In the genomic region with DNA sequence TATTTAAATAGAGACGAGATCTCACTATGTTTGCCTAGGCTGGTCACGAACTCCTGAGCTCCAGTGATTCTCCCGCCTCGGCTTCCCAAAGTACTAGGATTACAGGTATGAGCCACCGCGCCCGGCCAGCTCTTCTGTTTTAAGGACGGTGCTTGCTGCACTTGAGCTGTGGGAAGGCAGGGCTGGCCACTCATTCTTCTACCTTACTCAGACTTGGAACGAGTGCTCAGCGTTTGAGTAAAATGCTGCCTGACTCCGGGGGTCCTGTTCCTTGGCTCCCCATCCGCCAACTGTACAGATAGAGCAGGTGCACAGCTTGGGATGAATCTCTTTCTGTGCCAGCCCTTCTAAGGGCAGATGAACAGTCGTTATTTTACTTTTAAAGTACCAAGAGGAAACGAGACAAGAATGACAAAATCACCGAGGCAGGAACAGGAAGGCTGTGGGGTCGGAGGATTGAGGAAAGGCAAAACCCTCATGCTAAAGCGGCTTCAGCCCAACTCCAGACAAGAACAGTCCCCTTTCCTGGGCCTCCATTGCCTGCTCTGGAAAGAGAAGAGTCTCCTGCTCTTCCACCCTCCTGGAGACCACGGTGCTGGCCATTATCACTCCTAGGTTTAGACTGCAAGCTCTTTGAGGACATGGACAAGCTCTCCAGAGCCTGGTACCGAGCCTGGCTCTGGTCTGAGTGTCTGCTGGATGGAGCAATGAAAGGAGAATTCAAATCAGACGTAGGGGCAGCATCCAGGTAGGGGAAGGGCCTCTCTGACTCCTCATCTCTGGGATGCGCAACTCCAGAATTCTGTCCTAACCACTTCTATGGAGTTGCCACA, we compare ENCODE assay signal across 8 cellular contexts. TPM values are rescaled to one million over a fixed set of nuclear protein-coding genes. Genes with fewer than 3 reads are reported as not detected.
A peak's percentile ranks its signal among the peaks of the same experiment; 100 is the strongest.
DNase-seq lines count a peak whose midpoint lies in the region; ATAC-seq and TF ChIP-seq lines count a peak whose summit lies in the region.

No MANE protein-coding gene starts in this region.

- H3K36me3 ChIP-seq in HAP-1 (replicated peaks) (peaks cover 9% of the 10 kb centered on the region), iPS-18a (ENCODE audit: control insufficient read depth, low read depth, low read length) (no peaks in the 10 kb centered on the region)

- POLR2A ChIA-PET in AG04449 (lab: Yijun Ruan, JAX): no interaction called here

- peak overlapping the region; percentile 42 for H3K9ac ChIP-seq in iPS-18a (ENCODE audit: low read length)

- H3K27me3 ChIP-seq in HAP-1 (ENCODE audit: low read depth) (no peaks in the 10 kb centered on the region), iPS-18a (ENCODE audit: control insufficient read depth, insufficient read depth, low read length) (peaks cover 10% of the 10 kb centered on the region)

- H3K9me3 ChIP-seq in HAP-1 (no peaks in the 10 kb centered on the region), iPS-18a (ENCODE audit: control insufficient read depth, low read depth, low read length) (no peaks in the 10 kb centered on the region)

- no peak overlapping the region for H3K27ac ChIP-seq in iPS-18a (ENCODE audit: low read length)
- peak overlapping the region; percentile 92 for H3K27ac ChIP-seq in substantia nigra (ENCODE audit: low read depth, low read length, poor library complexity, severe bottlenecking)

- in situ Hi-C loops in HAP-1 (cut with MboI; ENCODE audit: low sequenced_read_pairs): no loop called here

- intact Hi-C loops in Right ventricle myocardium superior (cut with DNase I): no loop called here

- H3K4me1 ChIP-seq in HAP-1 (peaks cover 19% of the 10 kb centered on the region), iPS-18a (ENCODE audit: control insufficient read depth, low read depth, low read length) (peaks cover 5% of the 10 kb centered on the region)

- ATAC-seq in HG03108 (IDR thresholded peaks at IDR 0.05; ENCODE audit: unreplicated experiment): no peak
- no peak for ATAC-seq in GM21576 (IDR thresholded peaks at IDR 0.05; ENCODE audit: unreplicated experiment)
- ATAC-seq in Right ventricle myocardium superior (ENCODE audit: poor library complexity): no peak

- TF ChIP-seq CTCF in AG04449 (IDR thresholded peaks at IDR 0.05; ENCODE audit: insufficient read depth, low read length, missing control alignments): no peak

- CTCF ChIA-PET in AG04449 (lab: Yijun Ruan, JAX): interaction anchor here (1.6 to 15.1 kb wide), 2 partner anchors 10 to 75 kb away, joined by 6 to 159 read pairs; a partner anchor contains a TSS

- H3K4me3 ChIP-seq in AG04449 (ENCODE audit: low read depth, low read length) (peak overlapping the region; percentile 67), HAP-1 (peak overlapping the region; percentile 56), iPS-18a (ENCODE audit: low read length) (peak overlapping the region; percentile 71)

- DNase-seq in AG04449 (ENCODE audit: low read depth, low spot score) (no peak), HAP-1 (ENCODE audit: low spot score in 2 of 2) (no peak), substantia nigra (lab: John Stamatoyannopoulos, UW) (no peak), Right ventricle myocardium superior (no peak)
- DNase-seq in activated CD8-positive, alpha-beta memory T cell treated with anti-CD3 and anti-CD28 coated beads, Interleukin-2, amount 50 U/mL, for 48 hours: peak; percentile 69

RNA-seq across cellular contexts. Expression of a gene that starts 1.0 kb away (rescaled TPM):
- total RNA-seq in Right ventricle myocardium superior: 117 TPM

RNA-seq across cellular contexts. Expression of a gene that starts 37.1 kb away (rescaled TPM):
- total RNA-seq in Right ventricle myocardium superior: 12.2 TPM

RNA-seq across cellular contexts. Expression of a gene that starts 51.1 kb away (rescaled TPM):
- 30.6 TPM for total RNA-seq in Right ventricle myocardium superior

RNA-seq across cellular contexts. Expression of a gene that starts 56.1 kb away (rescaled TPM):
- total RNA-seq in Right ventricle myocardium superior: 17.2 TPM
